In genomic region chr20:50837532-50838321, GRCh38 we compare ENCODE assay signal across 8 cellular contexts. TPM values are rescaled to one million over a fixed set of nuclear protein-coding genes. Genes with fewer than 3 reads are reported as not detected.
DNase-seq lines count a peak whose midpoint lies in the region; ATAC-seq and TF ChIP-seq lines count a peak whose summit lies in the region.

No MANE protein-coding gene starts in this region.

- no peak overlapping the region for H3K4me3 ChIP-seq in HEK293 (ENCODE audit: low read depth, low read length)

- no peaks in the 10 kb centered on the region for H3K4me1 ChIP-seq in HEK293 (ENCODE audit: control insufficient read depth, insufficient read depth, low read length)

- no peaks in the 10 kb centered on the region for H3K36me3 Mint-ChIP-seq in activated T-helper 2 cell treated with anti-CD3 and anti-CD28 coated beads, Interferon-gamma antibody, Interleukin-2, Interleukin-4, amounts not matched to agents 10 μg/mL and 5 μg/mL and 100 μg/mL, durations not matched to agents 14 hours and 24 hours and 36 hours (ENCODE audit: low read depth)

- TF ChIP-seq CTCF in HEK293 (tag by site-specific recombination; IDR thresholded peaks at IDR 0.05), result no peak

- DNase-seq in ELF-1 (ENCODE audit: low read depth, low spot score) (peak; percentile 42), Right ventricle myocardium superior (peak; percentile 52), NCI-H1436 treated with DMSO at 0.1 percent for 48 hours (lab: John Stamatoyannopoulos, UW) (no peak), NCI-H187 (lab: John Stamatoyannopoulos, UW) (no peak), NCI-H774 (lab: John Stamatoyannopoulos, UW) (no peak)
- DNase-seq in activated T-helper 2 cell treated with anti-CD3 and anti-CD28 coated beads, Interferon-gamma antibody, Interleukin-2, Interleukin-4, amounts not matched to agents 10 μg/mL and 5 μg/mL and 100 μg/mL, durations not matched to agents 14 hours and 24 hours and 36 hours (ENCODE audit: low spot score), result no peak

- intact Hi-C loops in Right ventricle myocardium superior (cut with DNase I), result no loop called here
- intact Hi-C loops in activated T-helper 2 cell treated with anti-CD3 and anti-CD28 coated beads, Interferon-gamma antibody, Interleukin-2, Interleukin-4, amounts not matched to agents 10 μg/mL and 5 μg/mL and 100 μg/mL, durations not matched to agents 14 hours and 24 hours and 36 hours (cut with micrococcal nuclease), result no loop called here

- no peak overlapping the region for H3K27ac ChIP-seq in HEK293 (ENCODE audit: extremely low read depth, low read depth, low read length)

- H3K4me3 Mint-ChIP-seq in activated T-helper 2 cell treated with anti-CD3 and anti-CD28 coated beads, Interferon-gamma antibody, Interleukin-2, Interleukin-4, amounts not matched to agents 10 μg/mL and 5 μg/mL and 100 μg/mL, durations not matched to agents 14 hours and 24 hours and 36 hours (ENCODE audit: low read depth), result no peak overlapping the region

- CTCF ChIA-PET in HEK293 (lab: Yijun Ruan, JAX), result no interaction called here

- POLR2A ChIA-PET in HEK293 (lab: Yijun Ruan, JAX), result no interaction called here

- H3K36me3 ChIP-seq in HEK293 (ENCODE audit: control insufficient read depth in 2 of 2, insufficient read depth in 1 of 2, low read length in 2 of 2), result peaks cover 0 to 5% of the 10 kb centered on the region in 2 experiments; a peak in 1 of 3 replicates

- ATAC-seq in SK-N-SH treated with all-trans-retinoic acid at 6 μM for 48 hours (peak; percentile 57), Right ventricle myocardium superior (ENCODE audit: poor library complexity) (peak; percentile 89)

- no peaks in the 10 kb centered on the region for H3K4me1 Mint-ChIP-seq in activated T-helper 2 cell treated with anti-CD3 and anti-CD28 coated beads, Interferon-gamma antibody, Interleukin-2, Interleukin-4, amounts not matched to agents 10 μg/mL and 5 μg/mL and 100 μg/mL, durations not matched to agents 14 hours and 24 hours and 36 hours (ENCODE audit: low read depth)

- H3K27ac Mint-ChIP-seq in activated T-helper 2 cell treated with anti-CD3 and anti-CD28 coated beads, Interferon-gamma antibody, Interleukin-2, Interleukin-4, amounts not matched to agents 10 μg/mL and 5 μg/mL and 100 μg/mL, durations not matched to agents 14 hours and 24 hours and 36 hours, result no peak overlapping the region

- no peaks in the 10 kb centered on the region for H3K27me3 Mint-ChIP-seq in activated T-helper 2 cell treated with anti-CD3 and anti-CD28 coated beads, Interferon-gamma antibody, Interleukin-2, Interleukin-4, amounts not matched to agents 10 μg/mL and 5 μg/mL and 100 μg/mL, durations not matched to agents 14 hours and 24 hours and 36 hours (ENCODE audit: low read depth)

- H3K9me3 Mint-ChIP-seq in activated T-helper 2 cell treated with anti-CD3 and anti-CD28 coated beads, Interferon-gamma antibody, Interleukin-2, Interleukin-4, amounts not matched to agents 10 μg/mL and 5 μg/mL and 100 μg/mL, durations not matched to agents 14 hours and 24 hours and 36 hours, result no peaks in the 10 kb centered on the region

- no peaks in the 10 kb centered on the region for H3K9me3 ChIP-seq in HEK293 (ENCODE audit: control insufficient read depth, insufficient read depth, low read depth, low read length)

TF ChIP-seq in HEK293, 187 proteins besides CTCF, POLR2A, EP300 and RAD21:
- TF ChIP-seq ZNF560 (tag by site-specific recombination; IDR thresholded peaks at IDR 0.05; ENCODE audit: borderline replicate concordance) (no peak), ZNF416 (tag by site-specific recombination; IDR thresholded peaks at IDR 0.05) (no peak), ZNF24 (tag by site-specific recombination; IDR thresholded peaks at IDR 0.05) (0 out of 2 replicates have a peak, but pooled peaks have one; percentile 36), EGR2 (tag by site-specific recombination; IDR thresholded peaks at IDR 0.05; ENCODE audit: low read depth) (peak; percentile 38; the same call in 1 of the 2 replicates), ZFHX2 (tag by site-specific recombination; conservative IDR thresholded peaks at IDR 0.05) (peak; percentile 91), IKZF3 (tag by site-specific recombination; IDR thresholded peaks at IDR 0.05) (no peak)
- TF ChIP-seq, protein P1, sequence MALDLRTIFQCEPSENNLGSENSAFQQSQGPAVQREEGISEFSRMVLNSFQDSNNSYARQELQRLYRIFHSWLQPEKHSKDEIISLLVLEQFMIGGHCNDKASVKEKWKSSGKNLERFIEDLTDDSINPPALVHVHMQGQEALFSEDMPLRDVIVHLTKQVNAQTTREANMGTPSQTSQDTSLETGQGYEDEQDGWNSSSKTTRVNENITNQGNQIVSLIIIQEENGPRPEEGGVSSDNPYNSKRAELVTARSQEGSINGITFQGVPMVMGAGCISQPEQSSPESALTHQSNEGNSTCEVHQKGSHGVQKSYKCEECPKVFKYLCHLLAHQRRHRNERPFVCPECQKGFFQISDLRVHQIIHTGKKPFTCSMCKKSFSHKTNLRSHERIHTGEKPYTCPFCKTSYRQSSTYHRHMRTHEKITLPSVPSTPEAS (tag by site-specific recombination; IDR thresholded peaks at IDR 0.05), result peak; percentile 74
TF ChIP-seq in HEK293: peak in this region for 4.

TF ChIP-seq in SK-N-SH treated with all-trans-retinoic acid at 6 μM for 48 hours, 23 proteins besides CTCF, POLR2A, EP300 and RAD21:
- TF ChIP-seq CSRNP3 (CRISPR knock-in tag; IDR thresholded peaks at IDR 0.05) (no peak), RARB (CRISPR knock-in tag; IDR thresholded peaks at IDR 0.05) (no peak), ISL1 (CRISPR knock-in tag; IDR thresholded peaks at IDR 0.05) (no peak), PATZ1 (CRISPR knock-in tag; IDR thresholded peaks at IDR 0.05; ENCODE audit: borderline replicate concordance) (no peak), TSHZ2 (CRISPR knock-in tag; IDR thresholded peaks at IDR 0.05) (no peak), GLIS3 (CRISPR knock-in tag; IDR thresholded peaks at IDR 0.05) (no peak), ARNTL (CRISPR knock-in tag; IDR thresholded peaks at IDR 0.05; ENCODE audit: borderline replicate concordance, low read depth) (no peak), ZNF565 (CRISPR knock-in tag; conservative IDR thresholded peaks at IDR 0.05; ENCODE audit: low read depth) (no peak), TCF4 (CRISPR knock-in tag; IDR thresholded peaks at IDR 0.05; ENCODE audit: borderline replicate concordance) (no peak), ZNF70 (CRISPR knock-in tag; IDR thresholded peaks at IDR 0.05) (no peak), SNAI2 (CRISPR knock-in tag; IDR thresholded peaks at IDR 0.05) (no peak), ZFP30 (CRISPR knock-in tag; IDR thresholded peaks at IDR 0.05) (no peak)

RNA-seq across cellular contexts. Expression of gene BCAS4, which starts 42.9 kb away (rescaled TPM):
- 2.6 TPM for total RNA-seq in Right ventricle myocardium superior
- 7.4 and 8.7 TPM in 2 replicates for total RNA-seq in activated T-helper 2 cell treated with anti-CD3 and anti-CD28 coated beads, Interferon-gamma antibody, Interleukin-2, Interleukin-4, amounts not matched to agents 10 μg/mL and 5 μg/mL and 100 μg/mL, durations not matched to agents 14 hours and 24 hours and 36 hours

Comparison
In these comparisons a context has a peak if more than half of its experiments do, and no peak if none do; other contexts are left out.
1. DNase-seq: peak in ELF-1 (single experiment) and Right ventricle myocardium superior (single experiment); none in NCI-H1436 treated with DMSO at 0.1 percent for 48 hours (single experiment), activated T-helper 2 cell treated with anti-CD3 and anti-CD28 coated beads, Interferon-gamma antibody, Interleukin-2, Interleukin-4, amounts not matched to agents 10 μg/mL and 5 μg/mL and 100 μg/mL, durations not matched to agents 14 hours and 24 hours and 36 hours (single experiment), NCI-H187 (0 of 2) and NCI-H774 (single experiment).